Comparison of ENCODE assay signal across 8 cellular contexts in genomic region chr18:77129150-77129551, GRCh38. TPM values are rescaled to one million over a fixed set of nuclear protein-coding genes. Genes with fewer than 3 reads are reported as not detected.
A peak's percentile ranks its signal among the peaks of the same experiment; 100 is the strongest.
DNase-seq lines count a peak whose midpoint lies in the region; TF ChIP-seq lines count a peak whose summit lies in the region.

No MANE protein-coding gene starts in this region.

- TF ChIP-seq POLR2A in thyroid gland (IDR thresholded peaks at IDR 0.05), result peak in 1 of 2 donors; percentile 47

- WGBS in hepatocyte (ENCODE audit: low lambda C conversion rate, missing lambda C conversion rate), result 67% methylated on average over 7 of the region's 7 CpGs
- WGBS in thyroid gland, 2 donors, result 72 to 88% methylated on average over 7 of the region's 7 CpGs

- H3K9me2 ChIP-seq in hepatocyte (replicated peaks; ENCODE audit: insufficient read depth), result no peaks in the 10 kb centered on the region

- H3K36me3 ChIP-seq in hepatocyte (replicated peaks; ENCODE audit: insufficient read depth, low read depth) (no peaks in the 10 kb centered on the region), thyroid gland (no peaks in the 10 kb centered on the region)

- intact Hi-C loops in thyroid gland (cut with DNase I), result no loop called here

- DNase-seq in activated effector memory CD4-positive, alpha-beta T cell treated with anti-CD3 and anti-CD28 coated beads, Interleukin-2, amount 50 U/mL, for 16 hours, result peak; percentile 61
- DNase-seq in activated effector memory CD4-positive, alpha-beta T cell treated with Interleukin-2 at 50 U/mL for 16 hours, result no peak
- DNase-seq in hepatocyte (ENCODE audit: low spot score) (peak; percentile 35), thyroid gland (peak; percentile 52 to 64), HEK293T (ENCODE audit: extremely low spot score) (no peak), COLO829 (ENCODE audit: low spot score) (no peak)
- no peak for DNase-seq in effector CD4-positive, alpha-beta T cell

- H3K4me3 ChIP-seq in hepatocyte (no peak overlapping the region), thyroid gland (replicated peaks in 1 of 3) (no peak overlapping the region)

- H3K27me3 ChIP-seq in hepatocyte, result no peaks in the 10 kb centered on the region
- no peaks in the 10 kb centered on the region for H3K27me3 ChIP-seq in thyroid gland

- H3K4me2 ChIP-seq in hepatocyte, result peak overlapping the region; percentile 25

- POLR2A ChIA-PET in HEK293T (lab: Yijun Ruan, JAX), result no interaction called here

- H3K9me3 ChIP-seq in hepatocyte (ENCODE audit: low read depth), result no peaks in the 10 kb centered on the region
- no peaks in the 10 kb centered on the region for H3K9me3 ChIP-seq in thyroid gland

- H3K79me2 ChIP-seq in hepatocyte, result peaks cover 57% of the 10 kb centered on the region

- H4K20me1 ChIP-seq in hepatocyte (ENCODE audit: insufficient read depth, poor library complexity, severe bottlenecking), result no peaks in the 10 kb centered on the region

- TF ChIP-seq CTCF in VCaP (conservative IDR thresholded peaks at IDR 0.05), result no peak
- TF ChIP-seq CTCF in hepatocyte (IDR thresholded peaks at IDR 0.05; ENCODE audit: poor library complexity), result no peak
- no peak for TF ChIP-seq CTCF in thyroid gland (IDR thresholded peaks at IDR 0.05)

- no peak overlapping the region for H2AFZ ChIP-seq in hepatocyte

- H3K27ac ChIP-seq in VCaP (peak overlapping the region; percentile 94), hepatocyte (peak overlapping the region; percentile 54), thyroid gland (peak overlapping the region; percentile 84 to 88 (median 85))

- CTCF ChIA-PET in HEK293T (lab: Yijun Ruan, JAX), result no interaction called here

- H3K4me1 ChIP-seq in hepatocyte (ENCODE audit: insufficient read depth) (no peaks in the 10 kb centered on the region), thyroid gland (peaks cover 39 to 61% of the 10 kb centered on the region in 2 donors)

TF ChIP-seq in HEK293T, 16 proteins besides CTCF, POLR2A, EP300 and RAD21:
- TF ChIP-seq ZNF384 (IDR thresholded peaks at IDR 0.05), result no peak
- no peak for TF ChIP-seq SP1 (IDR thresholded peaks at IDR 0.05)
- no peak for TF ChIP-seq NFRKB (IDR thresholded peaks at IDR 0.05)
- no peak for TF ChIP-seq CTBP1 (IDR thresholded peaks at IDR 0.05; ENCODE audit: borderline replicate concordance)
- no peak for TF ChIP-seq BHLHE40 (IDR thresholded peaks at IDR 0.05; ENCODE audit: borderline replicate concordance)
- no peak for TF ChIP-seq ARNT (IDR thresholded peaks at IDR 0.05)
- TF ChIP-seq FOXM1 (IDR thresholded peaks at IDR 0.05; ENCODE audit: borderline replicate concordance), result no peak
- TF ChIP-seq SUZ12 (IDR thresholded peaks at IDR 0.05), result no peak
- TF ChIP-seq TARDBP (IDR thresholded peaks at IDR 0.05), result no peak
- no peak for TF ChIP-seq L3MBTL2 (conservative IDR thresholded peaks at IDR 0.05)
- no peak for TF ChIP-seq FOXK2 (IDR thresholded peaks at IDR 0.05)
- TF ChIP-seq LEF1 (IDR thresholded peaks at IDR 0.05; ENCODE audit: borderline replicate concordance), result no peak
- TF ChIP-seq FOXA1 (IDR thresholded peaks at IDR 0.05), result no peak
- TF ChIP-seq PKNOX1 (IDR thresholded peaks at IDR 0.05), result no peak
- TF ChIP-seq ELF4 (IDR thresholded peaks at IDR 0.05), result no peak

RNA-seq across cellular contexts. Expression of gene MBP, which starts 3.4 kb away (rescaled TPM):
- total RNA-seq in hepatocyte (21.0 and 22.1 TPM in 2 replicates), thyroid gland (10 to 100 TPM; 44.0 to 68.0 (median 60.2) TPM)
- 21.0 and 21.6 TPM in 2 replicates for polyA plus RNA-seq in hepatocyte

Comparison
In these comparisons a context has a peak if more than half of its experiments do, and no peak if none do; other contexts are left out.
1. DNase-seq: peak in activated effector memory CD4-positive, alpha-beta T cell treated with anti-CD3 and anti-CD28 coated beads, Interleukin-2, amount 50 U/mL, for 16 hours (single experiment), hepatocyte (single experiment) and thyroid gland (2 of 2); none in activated effector memory CD4-positive, alpha-beta T cell treated with Interleukin-2 at 50 U/mL for 16 hours (single experiment), effector CD4-positive, alpha-beta T cell (single experiment), HEK293T (single experiment) and COLO829 (single experiment).
2. Peak in every context shown above with its lines, with median percentiles within 50 percentile points of each other: H3K27ac ChIP-seq.